Comparison of ENCODE assay signal across 18 cellular contexts in genomic region chr2:11239718-11240462, GRCh38.
DNase-seq lines count a peak whose midpoint lies in the region; ATAC-seq and TF ChIP-seq lines count a peak whose summit lies in the region.
"Had no signal": no experiment of that assay in that cellular context is flagged by ENCODE, and none has a peak within 500 bp of the region (broad histone marks: within the 10 kb centered on the region; RNA-seq: fewer than 3 reads in every experiment).

No MANE protein-coding gene starts in this region.

- peaks cover 27% of the 10 kb centered on the region for H3K4me1 ChIP-seq in psoas muscle
- no peaks in the 10 kb centered on the region for H3K4me1 ChIP-seq in lower lobe of right lung

- H3K9me3 Mint-ChIP-seq in activated T-cell treated with anti-CD3 and anti-CD28 coated beads, Interleukin-2, amount 50 U/mL, for 24 hours = no peaks in the 10 kb centered on the region
- H3K9me3 Mint-ChIP-seq: central memory CD8-positive, alpha-beta T cell; natural killer cell had no signal

- H3K27ac ChIP-seq in psoas muscle (no peak overlapping the region), lower lobe of right lung (no peak overlapping the region)
- H3K27ac ChIP-seq: tibial artery had no signal

- H3K4me3 Mint-ChIP-seq in activated T-cell treated with anti-CD3 and anti-CD28 coated beads, Interleukin-2, amount 50 U/mL, for 24 hours = no peak overlapping the region
- H3K4me3 Mint-ChIP-seq: central memory CD8-positive, alpha-beta T cell; natural killer cell had no signal

- peaks cover 16% of the 10 kb centered on the region for H3K4me1 Mint-ChIP-seq in activated T-cell treated with anti-CD3 and anti-CD28 coated beads, Interleukin-2, amount 50 U/mL, for 24 hours (ENCODE audit: low read depth)

- in situ Hi-C loops in SK-MEL-5 (cut with HindIII; ENCODE audit: low pct_unique_long_range_greater_than_20kb, low sequenced_read_pairs) = no loop called here

- H3K27me3 Mint-ChIP-seq in activated T-cell treated with anti-CD3 and anti-CD28 coated beads, Interleukin-2, amount 50 U/mL, for 24 hours = no peaks in the 10 kb centered on the region
- H3K27me3 Mint-ChIP-seq: central memory CD8-positive, alpha-beta T cell had no signal

- TF ChIP-seq CTCF in fibroblast of pulmonary artery (IDR thresholded peaks at IDR 0.05; ENCODE audit: low read length, missing control alignments) (no peak), psoas muscle (IDR thresholded peaks at IDR 0.05) (no peak), lower lobe of right lung (IDR thresholded peaks at IDR 0.05) (no peak)

- 75 to 83% (median 82%) methylated on average over 5 of the region's 5 CpGs for WGBS in psoas muscle, 3 donors

- peaks cover 22% of the 10 kb centered on the region for H3K36me3 Mint-ChIP-seq in activated T-cell treated with anti-CD3 and anti-CD28 coated beads, Interleukin-2, amount 50 U/mL, for 24 hours (ENCODE audit: low read depth)
- H3K36me3 Mint-ChIP-seq: natural killer cell had no signal

- intact Hi-C loops in psoas muscle (cut with DNase I) (loop anchor here (5.0 to 10.0 kb wide), 2 partner anchors 102 to 205 kb away; partner anchors contain the start of gene ROCK2 (in 1 of the 2)), lower lobe of right lung (cut with DNase I) (no loop called here), head of caudate nucleus (cut with DNase I) (no loop called here)

- no peak overlapping the region for H3K27ac Mint-ChIP-seq in activated T-cell treated with anti-CD3 and anti-CD28 coated beads, Interleukin-2, amount 50 U/mL, for 24 hours
- H3K27ac Mint-ChIP-seq: natural killer cell had no signal

- H3K27me3 ChIP-seq in psoas muscle (ENCODE audit: insufficient read depth in 3 of 3, low read length in 2 of 3) (no peaks in the 10 kb centered on the region), lower lobe of right lung (ENCODE audit: low read depth) (no peaks in the 10 kb centered on the region)
- H3K27me3 ChIP-seq: tibial artery had no signal

- ATAC-seq in psoas muscle = peak; percentile 23 to 36 (median 28)
- ATAC-seq in lower lobe of right lung = no peak

- no peak overlapping the region for H3K4me3 ChIP-seq in fibroblast of pulmonary artery (replicated peaks; ENCODE audit: low read depth, low read length)
- H3K4me3 ChIP-seq in psoas muscle = no peak overlapping the region
- no peak overlapping the region for H3K4me3 ChIP-seq in lower lobe of right lung
- H3K4me3 ChIP-seq: tibial artery had no signal

- peaks cover 5% of the 10 kb centered on the region in 2 donors for H3K36me3 ChIP-seq in psoas muscle (ENCODE audit: insufficient read depth in 1 of 2, low read depth in 1 of 2)
- H3K36me3 ChIP-seq in lower lobe of right lung = peaks cover 3% of the 10 kb centered on the region
- H3K36me3 ChIP-seq: tibial artery had no signal

- DNase-seq in HCEC 1CT (peak; percentile 24), SK-MEL-5 (ENCODE audit: low read depth, low spot score) (peak; percentile 51), fibroblast of pulmonary artery (ENCODE audit: low read depth) (peak; percentile 50), psoas muscle (no peak), lower lobe of right lung (no peak), GM19240 (ENCODE audit: insufficient read length, low spot score) (no peak), head of caudate nucleus (no peak)
- no peak for DNase-seq in activated T-cell treated with anti-CD3 and anti-CD28 coated beads, Interleukin-2, amount 50 U/mL, for 24 hours
- DNase-seq: activated CD8-positive, alpha-beta memory T cell treated with anti-CD3 and anti-CD28 coated beads, Interleukin-2, amount 50 U/mL, for 48 hours; activated naive CD4-positive, alpha-beta T cell treated with anti-CD3 and anti-CD28 coated beads, Interleukin-2, amount 50 U/mL, for 16 hours; DMS79 treated with DMSO at 0.1 percent for 48 hours; natural killer cell; NCI-H1092 treated with DMSO at 0.1 percent for 48 hours; right cardiac atrium; stimulated activated CD4-positive, alpha-beta T cell treated with anti-CD3 and anti-CD28 coated beads, Interleukin-2, amount 100 ng/mL, for 24 hours; stimulated activated CD8-positive, alpha-beta memory T cell treated with anti-CD3 and anti-CD28 coated beads, Interleukin-4, amount 100 ng/mL, for 48 hours; tibial artery had no signal

- H3K9me3 ChIP-seq in psoas muscle (no peaks in the 10 kb centered on the region), lower lobe of right lung (no peaks in the 10 kb centered on the region)
- H3K9me3 ChIP-seq: tibial artery had no signal

Comparison
In these comparisons a context has a peak if more than half of its experiments do, and no peak if none do; other contexts are left out.
1. DNase-seq: peak in HCEC 1CT (single experiment), SK-MEL-5 (single experiment) and fibroblast of pulmonary artery (single experiment); none in psoas muscle (0 of 2), lower lobe of right lung (single experiment), activated T-cell treated with anti-CD3 and anti-CD28 coated beads, Interleukin-2, amount 50 U/mL, for 24 hours (single experiment), GM19240 (single experiment) and head of caudate nucleus (0 of 42).
2. ATAC-seq: peak in psoas muscle (4 of 4); none in lower lobe of right lung (0 of 2).
3. intact Hi-C loops: an anchor here in psoas muscle (5.0 to 10.0 kb wide); none called in lower lobe of right lung and head of caudate nucleus.